9 cellular contexts compared by ENCODE assay signal in the genomic region with DNA sequence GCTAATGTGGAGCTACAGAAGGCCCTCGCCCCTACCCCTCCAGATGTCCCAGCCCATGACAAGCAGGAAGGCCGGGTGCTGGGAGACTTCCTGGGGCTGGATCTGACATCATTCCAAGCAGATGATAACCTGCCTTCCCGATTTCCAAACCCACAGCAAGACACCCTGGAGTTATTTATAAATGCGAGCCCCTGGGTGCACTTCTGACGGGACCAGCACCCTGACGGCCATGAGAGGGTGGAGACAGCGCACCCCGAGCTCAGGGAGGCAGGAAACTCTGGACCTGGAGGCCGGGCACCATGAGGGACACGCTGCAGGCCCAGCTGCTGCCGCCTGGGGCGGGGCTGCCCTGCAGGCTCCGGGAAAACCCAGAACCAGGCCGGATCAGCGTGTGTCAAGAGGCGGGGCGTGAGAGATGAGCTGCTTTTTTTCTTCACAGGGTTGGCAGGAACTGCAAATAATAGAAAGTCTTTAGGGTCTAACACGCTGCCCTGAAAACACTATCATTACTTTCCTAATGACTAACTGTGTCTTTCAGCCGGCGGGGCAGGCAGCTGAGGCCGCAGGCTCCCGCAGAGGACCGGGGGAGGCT. TPM values are rescaled to one million over a fixed set of nuclear protein-coding genes. Genes with fewer than 3 reads are reported as not detected.
A peak's percentile ranks its signal among the peaks of the same experiment; 100 is the strongest.
DNase-seq lines count a peak whose midpoint lies in the region; ATAC-seq and TF ChIP-seq lines count a peak whose summit lies in the region.
"Had no signal": no experiment of that assay in that cellular context is flagged by ENCODE, and none has a peak within 500 bp of the region (broad histone marks: within the 10 kb centered on the region; RNA-seq: fewer than 3 reads in every experiment).

No MANE protein-coding gene starts in this region.

- intact Hi-C loops in left ventricle myocardium superior (cut with micrococcal nuclease) = no loop called here

- H3K4me1 ChIP-seq in cardiac muscle cell (ENCODE audit: low read depth) = peaks cover 8% of the 10 kb centered on the region
- peaks cover 39% of the 10 kb centered on the region for H3K4me1 ChIP-seq in suprapubic skin

- no peak overlapping the region for H3K27ac ChIP-seq in cardiac muscle cell
- H3K27ac ChIP-seq in suprapubic skin = peak overlapping the region; percentile 12

- peak; percentile 31 for TF ChIP-seq CTCF in cardiac muscle cell (IDR thresholded peaks at IDR 0.05; ENCODE audit: low read depth, low read length)
- TF ChIP-seq CTCF in foreskin fibroblast (IDR thresholded peaks at IDR 0.05; ENCODE audit: low read depth, low read length) = peak; percentile 8
- TF ChIP-seq CTCF in suprapubic skin (IDR thresholded peaks at IDR 0.05) = peak in 1 of 2 donors; percentile 31

- TF ChIP-seq EP300 in suprapubic skin (IDR thresholded peaks at IDR 0.05) = no peak

- DNase-seq in cardiac muscle cell (ENCODE audit: low read depth in 1 of 2, low spot score in 1 of 2) (peak; percentile 26 to 87), left ventricle myocardium superior (no peak), RPMI7951 (ENCODE audit: low read depth) (peak; percentile 81), foreskin fibroblast (peak; percentile 53 to 81), suprapubic skin (ENCODE audit: low spot score in 2 of 2) (no peak), AG08396 (ENCODE audit: low spot score) (no peak)
- DNase-seq: NCI-H526 treated with DMSO at 0.1 percent for 48 hours had no signal

- TF ChIP-seq POLR2A in suprapubic skin (IDR thresholded peaks at IDR 0.05) = no peak

- WGBS in suprapubic skin = 32% methylated on average over 17 of the region's 23 CpGs

- H3K4me3 ChIP-seq in cardiac muscle cell (no peak overlapping the region), foreskin fibroblast (ENCODE audit: low read depth in 1 of 2, low read length in 2 of 2) (no peak overlapping the region), suprapubic skin (no peak overlapping the region)

- no peaks in the 10 kb centered on the region for H3K9me3 ChIP-seq in cardiac muscle cell (ENCODE audit: low read depth)
- H3K9me3 ChIP-seq in suprapubic skin = no peaks in the 10 kb centered on the region

- ATAC-seq in left ventricle myocardium superior (no peak), HG03095 (IDR thresholded peaks at IDR 0.05; ENCODE audit: unreplicated experiment) (no peak), GM21515 (IDR thresholded peaks at IDR 0.05; ENCODE audit: unreplicated experiment) (no peak)

- H3K27me3 ChIP-seq in cardiac muscle cell (peaks cover 29% of the 10 kb centered on the region), suprapubic skin (peaks cover 49% of the 10 kb centered on the region)

- H3K36me3 ChIP-seq in cardiac muscle cell (no peaks in the 10 kb centered on the region), suprapubic skin (no peaks in the 10 kb centered on the region)

RNA-seq across cellular contexts. Expression of a gene that starts 2.5 kb away (rescaled TPM):
- total RNA-seq in cardiac muscle cell (1.1 and 4.3 TPM in 2 replicates), left ventricle myocardium superior (2.7 TPM), suprapubic skin (1 to 10 TPM in 3 of 4 donors, under 1 TPM in 1; 0.97 to 7.3 (median 2.7) TPM)
- polyA plus RNA-seq in cardiac muscle cell = 2.6 and 3.4 TPM in 2 replicates
- total RNA-seq in RPMI7951 (2014; rRNA removed; shearing (Covaris generic)) = 4.0 and 8.4 TPM in 2 replicates

Comparison
In these comparisons a context has a peak if more than half of its experiments do, and no peak if none do; other contexts are left out.
1. DNase-seq: peak in cardiac muscle cell (2 of 2), RPMI7951 (single experiment) and foreskin fibroblast (2 of 2); none in left ventricle myocardium superior (single experiment), suprapubic skin (0 of 2) and AG08396 (single experiment).